In the genomic region with DNA sequence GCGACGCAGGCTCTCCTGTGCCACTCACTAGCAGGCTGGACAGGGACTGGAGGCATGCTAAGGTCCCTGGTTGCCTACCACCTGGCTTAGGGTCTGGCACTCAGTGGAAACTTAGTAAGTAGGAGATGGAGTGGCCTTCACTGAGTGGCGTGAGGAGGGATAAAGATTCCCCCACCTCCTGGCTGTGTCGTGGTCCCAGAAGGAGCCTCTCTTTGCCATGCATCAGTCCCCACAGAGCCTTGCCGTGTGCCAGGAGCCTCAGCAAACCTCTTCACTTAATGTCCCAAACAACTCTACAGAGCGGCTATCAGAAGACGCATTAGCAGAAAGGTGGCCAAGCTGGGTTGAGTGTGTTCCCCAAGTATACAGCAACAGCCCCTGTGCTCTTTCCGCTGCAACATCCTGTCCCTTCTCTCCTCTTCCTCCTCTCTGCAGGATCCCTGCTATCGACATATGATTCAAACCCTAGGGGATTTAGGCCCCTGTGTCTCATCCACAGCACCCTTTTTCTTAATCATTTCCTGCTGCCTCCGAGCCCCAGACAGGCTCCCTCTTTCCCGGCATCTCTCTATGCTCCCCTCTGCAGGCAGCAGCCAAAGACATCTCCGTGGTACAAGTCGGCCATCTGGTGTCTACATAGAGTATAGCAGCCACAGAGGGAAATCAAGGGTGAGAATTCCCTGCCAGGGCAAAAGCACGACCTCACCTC, we compare ENCODE assay signal across 8 cellular contexts.
DNase-seq lines count a peak whose midpoint lies in the region; ATAC-seq and FAIRE-seq lines count a peak whose summit lies in the region.

No MANE protein-coding gene starts in this region.

- peak; percentile 44 to 51 for ATAC-seq in activated T-cell treated with anti-CD3 and anti-CD28 coated beads, Interleukin-2, amount 50 U/mL, for 4 hours
- ATAC-seq in HG02571 (IDR thresholded peaks at IDR 0.05; ENCODE audit: unreplicated experiment), result no peak

- H3K9me3 Mint-ChIP-seq in activated T-cell treated with anti-CD3 and anti-CD28 coated beads, Interleukin-2, amount 50 U/mL, for 4 hours, result no peaks in the 10 kb centered on the region

- H3K4me3 Mint-ChIP-seq in activated T-cell treated with anti-CD3 and anti-CD28 coated beads, Interleukin-2, amount 50 U/mL, for 4 hours, result no peak overlapping the region

- H3K4me1 Mint-ChIP-seq in activated T-cell treated with anti-CD3 and anti-CD28 coated beads, Interleukin-2, amount 50 U/mL, for 4 hours (ENCODE audit: low read depth), result peaks cover 3% of the 10 kb centered on the region

- H3K36me3 Mint-ChIP-seq in activated T-cell treated with anti-CD3 and anti-CD28 coated beads, Interleukin-2, amount 50 U/mL, for 4 hours (ENCODE audit: insufficient read depth), result no peaks in the 10 kb centered on the region

- FAIRE-seq in GM19239 (lab: Jason Lieb, UNC), result no peak

- DNase-seq in AG20443 (ENCODE audit: low spot score) (peak; percentile 87), GM19239 (ENCODE audit: insufficient read length, low spot score) (peak; percentile 38), NCI-H226 (peak; percentile 63), globus pallidus (ENCODE audit: low spot score) (peak; percentile 78), pons (ENCODE audit: low spot score) (peak; percentile 84), activated gamma-delta T cell treated with Interleukin-2 at 50 U/mL for 16 hours (no peak)
- DNase-seq in activated T-cell treated with anti-CD3 and anti-CD28 coated beads, Interleukin-2, amount 50 U/mL, for 4 hours, result no peak

- H3K27me3 Mint-ChIP-seq in activated T-cell treated with anti-CD3 and anti-CD28 coated beads, Interleukin-2, amount 50 U/mL, for 4 hours (ENCODE audit: low read depth), result peaks cover 26% of the 10 kb centered on the region

Comparison
In these comparisons a context has a peak if more than half of its experiments do, and no peak if none do; other contexts are left out.
1. DNase-seq: peak in AG20443 (single experiment), GM19239 (single experiment), NCI-H226 (single experiment), globus pallidus (single experiment) and pons (single experiment); none in activated T-cell treated with anti-CD3 and anti-CD28 coated beads, Interleukin-2, amount 50 U/mL, for 4 hours (single experiment) and activated gamma-delta T cell treated with Interleukin-2 at 50 U/mL for 16 hours (single experiment).